Comparison of ENCODE assay signal across 8 cellular contexts in the genomic region with DNA sequence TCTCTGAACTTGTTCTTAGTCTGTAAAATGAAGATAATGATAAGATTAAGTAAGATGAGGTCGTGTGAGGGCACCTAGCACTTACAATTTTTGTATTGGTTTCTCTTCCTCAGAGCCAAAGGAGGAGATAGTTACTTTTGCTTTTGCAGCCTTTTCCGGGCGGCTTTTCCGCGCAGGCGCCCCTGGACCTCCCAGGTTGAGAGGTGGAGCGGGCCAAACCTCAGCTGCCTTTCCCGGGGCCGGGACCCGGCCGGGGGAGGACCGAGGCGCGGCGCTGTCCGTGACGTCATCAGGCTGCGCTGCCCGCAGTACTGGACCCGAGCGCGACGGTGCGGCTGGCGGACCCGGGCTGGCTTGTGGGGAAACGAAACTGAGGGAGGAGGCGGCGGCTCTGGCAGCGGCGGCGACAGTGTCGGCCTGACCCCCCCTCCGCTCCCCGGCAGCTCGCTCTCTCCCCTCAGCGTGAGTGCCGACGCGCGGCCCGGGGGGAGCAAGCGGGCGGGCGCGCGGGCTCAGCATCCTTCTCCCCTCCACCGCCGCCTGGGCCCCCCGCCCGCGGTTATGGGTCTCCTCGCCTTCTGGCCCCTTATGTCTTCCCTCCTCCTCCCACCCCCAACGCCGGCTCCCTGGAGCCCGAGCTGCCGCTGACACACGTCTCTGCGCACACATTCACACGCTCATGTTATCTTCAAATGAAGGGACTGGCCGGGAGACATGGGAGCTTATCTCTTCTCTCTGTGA. TPM values are rescaled to one million over a fixed set of nuclear protein-coding genes. Genes with fewer than 3 reads are reported as not detected.
DNase-seq lines count a peak whose midpoint lies in the region; ATAC-seq and TF ChIP-seq lines count a peak whose summit lies in the region.

A gene with protein sequence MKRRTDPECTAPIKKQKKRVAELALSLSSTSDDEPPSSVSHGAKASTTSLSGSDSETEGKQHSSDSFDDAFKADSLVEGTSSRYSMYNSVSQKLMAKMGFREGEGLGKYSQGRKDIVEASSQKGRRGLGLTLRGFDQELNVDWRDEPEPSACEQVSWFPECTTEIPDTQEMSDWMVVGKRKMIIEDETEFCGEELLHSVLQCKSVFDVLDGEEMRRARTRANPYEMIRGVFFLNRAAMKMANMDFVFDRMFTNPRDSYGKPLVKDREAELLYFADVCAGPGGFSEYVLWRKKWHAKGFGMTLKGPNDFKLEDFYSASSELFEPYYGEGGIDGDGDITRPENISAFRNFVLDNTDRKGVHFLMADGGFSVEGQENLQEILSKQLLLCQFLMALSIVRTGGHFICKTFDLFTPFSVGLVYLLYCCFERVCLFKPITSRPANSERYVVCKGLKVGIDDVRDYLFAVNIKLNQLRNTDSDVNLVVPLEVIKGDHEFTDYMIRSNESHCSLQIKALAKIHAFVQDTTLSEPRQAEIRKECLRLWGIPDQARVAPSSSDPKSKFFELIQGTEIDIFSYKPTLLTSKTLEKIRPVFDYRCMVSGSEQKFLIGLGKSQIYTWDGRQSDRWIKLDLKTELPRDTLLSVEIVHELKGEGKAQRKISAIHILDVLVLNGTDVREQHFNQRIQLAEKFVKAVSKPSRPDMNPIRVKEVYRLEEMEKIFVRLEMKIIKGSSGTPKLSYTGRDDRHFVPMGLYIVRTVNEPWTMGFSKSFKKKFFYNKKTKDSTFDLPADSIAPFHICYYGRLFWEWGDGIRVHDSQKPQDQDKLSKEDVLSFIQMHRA (plus strand): TSS at position 306 of the 741 bp plus-strand sequence. CDS start 2,409 bp downstream, outside the sequence.

- H3K27me3 ChIP-seq in DND-41 (ENCODE audit: insufficient read depth, low read length, poor library complexity) (no peaks in the 10 kb centered on the region), esophagus squamous epithelium (peaks cover 0 to 6% (median 0%) of the 10 kb centered on the region in 4 donors)

- H3K4me2 ChIP-seq in DND-41 (ENCODE audit: insufficient read depth, low read length) = peak within 1 kb of the TSS; percentile 76

- H3K36me3 ChIP-seq in DND-41 (ENCODE audit: insufficient read depth, low read length) (peaks cover 30% of the 10 kb centered on the region), KOPT-K1 (ENCODE audit: insufficient read depth, low read length) (peaks cover 31% of the 10 kb centered on the region), esophagus squamous epithelium (peaks cover 6 to 28% (median 13%) of the 10 kb centered on the region in 3 donors)

- no peak for TF ChIP-seq CTCF in DND-41 (IDR thresholded peaks at IDR 0.05; ENCODE audit: borderline replicate concordance, extremely low read depth, low read length, poor library complexity, severe bottlenecking)
- peak in 3 of 6 experiments; percentile 13 to 48 (median 18) for TF ChIP-seq CTCF in esophagus squamous epithelium (IDR thresholded peaks at IDR 0.05)

- WGBS in esophagus squamous epithelium, 2 donors = 0 to 2% methylated on average over 6 to 19 of the region's 61 CpGs

- no peaks in the 10 kb centered on the region; the same call in 1 of the 2 replicates for H4K20me1 ChIP-seq in DND-41 (ENCODE audit: insufficient read depth, low read length)

- peak within 1 kb of the TSS; percentile 72 for H3K9ac ChIP-seq in DND-41 (ENCODE audit: low read depth, low read length)

- peaks cover 49% of the 10 kb centered on the region for H3K79me2 ChIP-seq in DND-41 (ENCODE audit: insufficient read depth, low read length)

- H3K4me3 ChIP-seq in DND-41 (ENCODE audit: low read depth in 1 of 2, low read length in 2 of 2) = peak within 1 kb of the TSS; percentile 71 to 84
- peak within 1 kb of the TSS; percentile 70 to 94 (median 88) for H3K4me3 ChIP-seq in esophagus squamous epithelium

- H3K4me1 ChIP-seq in DND-41 (ENCODE audit: insufficient read depth, low read length) = peaks cover 33% of the 10 kb centered on the region
- H3K4me1 ChIP-seq in esophagus squamous epithelium = peaks cover 6 to 25% (median 11%) of the 10 kb centered on the region in 3 donors

- H3K9me3 ChIP-seq in DND-41 (ENCODE audit: insufficient read depth, low read length, severe bottlenecking) (no peaks in the 10 kb centered on the region), KOPT-K1 (ENCODE audit: insufficient read depth, low read length, poor library complexity, severe bottlenecking) (no peaks in the 10 kb centered on the region), esophagus squamous epithelium (no peaks in the 10 kb centered on the region)

- DNase-seq in DND-41 (peak; percentile 97), RKO (ENCODE audit: low spot score) (peak; percentile 92), activated T-helper 1 cell treated with Interleukin-2 at 50 U/mL for 16 hours (ENCODE audit: low read depth) (peak; percentile 95), esophagus squamous epithelium (lab: John Stamatoyannopoulos, UW) (peak; percentile 56), myocyte (ENCODE audit: low read depth) (peak; percentile 92)
- DNase-seq in stimulated activated CD8-positive, alpha-beta memory T cell treated with anti-CD3 and anti-CD28 coated beads, Interleukin-7, amount 100 ng/mL, for 48 hours (ENCODE audit: extremely low read depth in 1 of 2, low read depth in 1 of 2) = peak; percentile 94 to 96

- ATAC-seq in DND-41 (ENCODE audit: insufficient read depth, low read depth) (peak; percentile 88), GM21825 (IDR thresholded peaks at IDR 0.05; ENCODE audit: unreplicated experiment) (peak; percentile 85)

- intact Hi-C loops in esophagus squamous epithelium (cut with DNase I) = no loop called here

- H2AFZ ChIP-seq in DND-41 (ENCODE audit: low read depth, low read length) = peak within 1 kb of the TSS; percentile 99

- peak in 2 of 4 donors; percentile 63 to 70 for TF ChIP-seq POLR2A in esophagus squamous epithelium (IDR thresholded peaks at IDR 0.05)

- peak within 1 kb of the TSS; percentile 93 for H3K27ac ChIP-seq in DND-41 (ENCODE audit: low read length)
- H3K27ac ChIP-seq in KOPT-K1 (ENCODE audit: low read depth, low read length, poor library complexity, severe bottlenecking) = peak within 1 kb of the TSS; percentile 92
- H3K27ac ChIP-seq in esophagus squamous epithelium = peak within 1 kb of the TSS; percentile 87 to 97 (median 94)

RNA-seq across cellular contexts. Expression of the gene that starts here (rescaled TPM):
- 10 to 100 TPM; 15.2 to 30.5 (median 20.5) TPM for total RNA-seq in esophagus squamous epithelium
- total RNA-seq in myocyte = 34.0 and 35.1 TPM in 2 replicates
- 34.5 TPM for polyA plus RNA-seq in myocyte (2012)

Comparison
In these comparisons a context has a peak if more than half of its experiments do, and no peak if none do; other contexts are left out.
1. Peak in every context shown above with its lines: DNase-seq, ATAC-seq, H3K4me3 ChIP-seq and H3K27ac ChIP-seq.